1 cellular context compared by ENCODE assay signal in genomic region chr4:151673913-151674520, GRCh38.
TF ChIP-seq lines count a peak whose summit lies in the region.

No MANE protein-coding gene starts in this region.

TF ChIP-seq in endothelial cell of umbilical vein, 7 proteins besides CTCF, POLR2A, EP300 and RAD21:
- TF ChIP-seq, protein P1, sequence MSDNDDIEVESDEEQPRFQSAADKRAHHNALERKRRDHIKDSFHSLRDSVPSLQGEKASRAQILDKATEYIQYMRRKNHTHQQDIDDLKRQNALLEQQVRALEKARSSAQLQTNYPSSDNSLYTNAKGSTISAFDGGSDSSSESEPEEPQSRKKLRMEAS (IDR thresholded peaks at IDR 0.05; ENCODE audit: insufficient read depth, insufficient read length) = no peak
- no peak for TF ChIP-seq FOS (IDR thresholded peaks at IDR 0.05; ENCODE audit: borderline replicate concordance, insufficient read depth, low read length)
- TF ChIP-seq MYC (IDR thresholded peaks at IDR 0.05; ENCODE audit: low read depth, low read length) = no peak
- no peak for TF ChIP-seq JUN (IDR thresholded peaks at IDR 0.05; ENCODE audit: borderline replicate concordance, insufficient read depth, insufficient read length, low read depth)
- no peak for TF ChIP-seq POLR2AphosphoS5 (IDR thresholded peaks at IDR 0.05; ENCODE audit: insufficient read depth, low read depth, low read length)
- TF ChIP-seq GATA2 (IDR thresholded peaks at IDR 0.05; ENCODE audit: insufficient read depth, insufficient read length, low read depth, low read length) = no peak
- TF ChIP-seq EZH2 (IDR thresholded peaks at IDR 0.05; ENCODE audit: borderline replicate concordance, low read depth, low read length, severe bottlenecking) = no peak
